Comparison of ENCODE assay signal across 9 cellular contexts in genomic region chr1:193019442-193020026, GRCh38. TPM values are rescaled to one million over a fixed set of nuclear protein-coding genes. Genes with fewer than 3 reads are reported as not detected.
DNase-seq lines count a peak whose midpoint lies in the region; ATAC-seq, FAIRE-seq and TF ChIP-seq lines count a peak whose summit lies in the region.
"Had no signal": no experiment of that assay in that cellular context is flagged by ENCODE, and none has a peak within 500 bp of the region (broad histone marks: within the 10 kb centered on the region; RNA-seq: fewer than 3 reads in every experiment).

No MANE protein-coding gene starts in this region.

- H3K36me3 ChIP-seq in H7 (replicated peaks; ENCODE audit: control insufficient read depth, insufficient read depth, low read length): no peaks in the 10 kb centered on the region

- H3K4me3 ChIP-seq in H7 (ENCODE audit: insufficient read depth, low read depth, low read length): no peak overlapping the region

- no peaks in the 10 kb centered on the region for H3K9me3 Mint-ChIP-seq in neural crest cell
- H3K9me3 Mint-ChIP-seq in activated T-helper 1 cell treated with anti-CD3 and anti-CD28 coated beads, Interleukin-12 subunit alpha, Interleukin-12 subunit beta, Interleukin-2, Interleukin-4 antibody, amounts not matched to agents 30 ng/mL and 10 ng/mL and 1 ng/mL, durations not matched to agents 14 hours and 24 hours and 36 hours: no peaks in the 10 kb centered on the region
- H3K9me3 Mint-ChIP-seq: IgD-negative memory B cell had no signal

- peak; percentile 80 for DNase-seq in CD1c-positive myeloid dendritic cell (ENCODE audit: extremely low spot score)
- peak; percentile 33 for DNase-seq in HTR-8/SVneo (ENCODE audit: insufficient read length, low spot score)
- DNase-seq in RCC 7860 (ENCODE audit: low spot score): peak; percentile 49
- DNase-seq in erythroblast (lab: John Stamatoyannopoulos, UW): peak; percentile 54 to 64
- DNase-seq in neural crest cell (ENCODE audit: low read depth, low spot score): no peak
- DNase-seq in H7: no peak
- DNase-seq in activated T-helper 1 cell treated with anti-CD3 and anti-CD28 coated beads, Interleukin-12 subunit alpha, Interleukin-12 subunit beta, Interleukin-2, Interleukin-4 antibody, amounts not matched to agents 30 ng/mL and 10 ng/mL and 1 ng/mL, durations not matched to agents 14 hours and 24 hours and 36 hours (ENCODE audit: low spot score): no peak

- H3K27me3 Mint-ChIP-seq in neural crest cell (ENCODE audit: low read depth): no peaks in the 10 kb centered on the region
- H3K27me3 Mint-ChIP-seq in activated T-helper 1 cell treated with anti-CD3 and anti-CD28 coated beads, Interleukin-12 subunit alpha, Interleukin-12 subunit beta, Interleukin-2, Interleukin-4 antibody, amounts not matched to agents 30 ng/mL and 10 ng/mL and 1 ng/mL, durations not matched to agents 14 hours and 24 hours and 36 hours (ENCODE audit: insufficient read depth): no peaks in the 10 kb centered on the region
- H3K27me3 Mint-ChIP-seq: IgD-negative memory B cell had no signal

- peak; percentile 76 for TF ChIP-seq CTCF in neural crest cell (conservative IDR thresholded peaks at IDR 0.05)

- FAIRE-seq in HTR-8/SVneo (lab: Jason Lieb, UNC) (no peak), RCC 7860 (lab: Jason Lieb, UNC) (peak; percentile 86)

- no peak overlapping the region for H3K4me3 Mint-ChIP-seq in neural crest cell
- H3K4me3 Mint-ChIP-seq in activated T-helper 1 cell treated with anti-CD3 and anti-CD28 coated beads, Interleukin-12 subunit alpha, Interleukin-12 subunit beta, Interleukin-2, Interleukin-4 antibody, amounts not matched to agents 30 ng/mL and 10 ng/mL and 1 ng/mL, durations not matched to agents 14 hours and 24 hours and 36 hours: no peak overlapping the region
- H3K4me3 Mint-ChIP-seq: IgD-negative memory B cell had no signal

- peak; percentile 57 for ATAC-seq in GM19025 (IDR thresholded peaks at IDR 0.05; ENCODE audit: low read depth, unreplicated experiment)

- no peaks in the 10 kb centered on the region for H3K27me3 ChIP-seq in H7 (ENCODE audit: control insufficient read depth, insufficient read depth, low read length)

- TF ChIP-seq POLR2A in erythroblast (IDR thresholded peaks at IDR 0.05; ENCODE audit: low read length): no peak

- intact Hi-C loops in activated T-helper 1 cell treated with anti-CD3 and anti-CD28 coated beads, Interleukin-12 subunit alpha, Interleukin-12 subunit beta, Interleukin-2, Interleukin-4 antibody, amounts not matched to agents 30 ng/mL and 10 ng/mL and 1 ng/mL, durations not matched to agents 14 hours and 24 hours and 36 hours (cut with micrococcal nuclease): loop anchor here (1.0 to 5.0 kb wide), 5 partner anchors 37 to 545 kb away; partner anchors contain the start of genes RO60 and UCHL5

- H3K36me3 Mint-ChIP-seq in neural crest cell (ENCODE audit: low read depth): peaks cover 2% of the 10 kb centered on the region
- H3K36me3 Mint-ChIP-seq in activated T-helper 1 cell treated with anti-CD3 and anti-CD28 coated beads, Interleukin-12 subunit alpha, Interleukin-12 subunit beta, Interleukin-2, Interleukin-4 antibody, amounts not matched to agents 30 ng/mL and 10 ng/mL and 1 ng/mL, durations not matched to agents 14 hours and 24 hours and 36 hours (ENCODE audit: low read depth): peaks cover 5% of the 10 kb centered on the region
- H3K36me3 Mint-ChIP-seq: IgD-negative memory B cell had no signal

- no peaks in the 10 kb centered on the region for H3K4me1 Mint-ChIP-seq in neural crest cell
- no peaks in the 10 kb centered on the region for H3K4me1 Mint-ChIP-seq in activated T-helper 1 cell treated with anti-CD3 and anti-CD28 coated beads, Interleukin-12 subunit alpha, Interleukin-12 subunit beta, Interleukin-2, Interleukin-4 antibody, amounts not matched to agents 30 ng/mL and 10 ng/mL and 1 ng/mL, durations not matched to agents 14 hours and 24 hours and 36 hours (ENCODE audit: low read depth)
- H3K4me1 Mint-ChIP-seq: IgD-negative memory B cell had no signal

- H3K27ac Mint-ChIP-seq in neural crest cell (ENCODE audit: unreplicated experiment): no peak overlapping the region
- H3K27ac Mint-ChIP-seq in activated T-helper 1 cell treated with anti-CD3 and anti-CD28 coated beads, Interleukin-12 subunit alpha, Interleukin-12 subunit beta, Interleukin-2, Interleukin-4 antibody, amounts not matched to agents 30 ng/mL and 10 ng/mL and 1 ng/mL, durations not matched to agents 14 hours and 24 hours and 36 hours: no peak overlapping the region
- H3K27ac Mint-ChIP-seq: IgD-negative memory B cell had no signal

RNA-seq across cellular contexts. Expression of gene UCHL5, which starts 39.6 kb away (rescaled TPM):
- total RNA-seq in neural crest cell: 38.7 and 40.9 TPM in 2 replicates
- 27.7 and 36.3 TPM in 2 replicates for total RNA-seq in H7 (2014; rRNA removed; shearing (Covaris generic))
- total RNA-seq in activated T-helper 1 cell treated with anti-CD3 and anti-CD28 coated beads, Interleukin-12 subunit alpha, Interleukin-12 subunit beta, Interleukin-2, Interleukin-4 antibody, amounts not matched to agents 30 ng/mL and 10 ng/mL and 1 ng/mL, durations not matched to agents 14 hours and 24 hours and 36 hours: 88.1 and 93.1 TPM in 2 replicates

RNA-seq across cellular contexts. Expression of gene RO60, which starts 39.9 kb away (rescaled TPM):
- 119 and 122 TPM in 2 replicates for total RNA-seq in neural crest cell
- 136 and 193 TPM in 2 replicates for total RNA-seq in H7 (2014; rRNA removed; shearing (Covaris generic))
- total RNA-seq in activated T-helper 1 cell treated with anti-CD3 and anti-CD28 coated beads, Interleukin-12 subunit alpha, Interleukin-12 subunit beta, Interleukin-2, Interleukin-4 antibody, amounts not matched to agents 30 ng/mL and 10 ng/mL and 1 ng/mL, durations not matched to agents 14 hours and 24 hours and 36 hours: 68.7 and 70.0 TPM in 2 replicates

Comparison
In these comparisons a context has a peak if more than half of its experiments do, and no peak if none do; other contexts are left out.
1. DNase-seq: peak in CD1c-positive myeloid dendritic cell (single experiment), HTR-8/SVneo (single experiment), RCC 7860 (single experiment) and erythroblast (2 of 2); none in neural crest cell (single experiment), H7 (single experiment) and activated T-helper 1 cell treated with anti-CD3 and anti-CD28 coated beads, Interleukin-12 subunit alpha, Interleukin-12 subunit beta, Interleukin-2, Interleukin-4 antibody, amounts not matched to agents 30 ng/mL and 10 ng/mL and 1 ng/mL, durations not matched to agents 14 hours and 24 hours and 36 hours (single experiment).